ENCODE assay signal across 11 cellular contexts in the genomic region with DNA sequence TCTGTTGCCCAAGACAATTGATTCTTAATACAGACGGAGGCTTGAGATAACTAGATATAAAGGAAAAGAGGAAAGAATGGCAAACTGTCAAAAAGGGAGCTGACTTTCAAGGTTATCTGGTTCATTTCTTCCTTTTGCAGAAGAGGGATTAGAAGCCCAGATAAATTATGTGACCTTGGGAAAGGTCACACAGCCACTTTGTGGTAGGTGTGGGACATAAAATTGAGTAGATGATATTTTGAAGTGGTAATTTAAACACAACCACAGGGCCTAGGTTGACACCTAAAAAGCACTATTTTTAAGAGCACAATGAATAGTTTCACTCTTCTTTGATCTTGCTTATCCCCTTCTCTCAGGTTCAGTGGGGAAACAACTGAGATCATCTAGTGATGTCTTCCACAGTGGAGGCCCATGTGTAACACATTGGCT. TPM values are rescaled to one million over a fixed set of nuclear protein-coding genes. Genes with fewer than 3 reads are reported as not detected.
A peak's percentile ranks its signal among the peaks of the same experiment; 100 is the strongest.
DNase-seq lines count a peak whose midpoint lies in the region; ATAC-seq and TF ChIP-seq lines count a peak whose summit lies in the region.
"Had no signal": no experiment of that assay in that cellular context is flagged by ENCODE, and none has a peak within 500 bp of the region (broad histone marks: within the 10 kb centered on the region; RNA-seq: fewer than 3 reads in every experiment).

No MANE protein-coding gene starts in this region.

- H3K4me1 ChIP-seq in transverse colon = peaks cover 0 to 5% (median 0%) of the 10 kb centered on the region in 4 donors
- H3K4me1 ChIP-seq in testis = no peaks in the 10 kb centered on the region
- H3K4me1 ChIP-seq: gastroesophageal sphincter had no signal

- in situ Hi-C loops in transverse colon (cut with MboI; ENCODE audit: low pct_ligation_motif_present in 1 of 4, low pct_unique_long_range_greater_than_20kb in 1 of 4, low sequenced_read_pairs in 3 of 4) = no loop called here

- H3K4me3 ChIP-seq in transverse colon (no peak overlapping the region), testis (no peak overlapping the region)
- H3K4me3 ChIP-seq: gastroesophageal sphincter had no signal

- no peak for TF ChIP-seq CTCF in activated CD8-positive, alpha-beta T cell treated with anti-CD3 and anti-CD28 coated beads for 36 hours (IDR thresholded peaks at IDR 0.05)
- no peak for TF ChIP-seq CTCF in transverse colon (IDR thresholded peaks at IDR 0.05)
- TF ChIP-seq CTCF in testis (IDR thresholded peaks at IDR 0.05) = no peak

- H3K27ac ChIP-seq in transverse colon (peak overlapping the region; percentile 51 to 67 (median 58)), testis (no peak overlapping the region)
- H3K27ac ChIP-seq: gastroesophageal sphincter had no signal

- POLR2A ChIA-PET in activated CD8-positive, alpha-beta T cell treated with anti-CD3 and anti-CD28 coated beads for 36 hours (lab: Charles Lee) = interaction anchor here (1.5 to 2.4 kb wide), 3 partner anchors 16 to 21 kb away, joined by 7 to 12 read pairs (median 10); a partner anchor contains a TSS

- TF ChIP-seq EP300 in transverse colon (IDR thresholded peaks at IDR 0.05; ENCODE audit: low read depth) = no peak

- peaks cover 9% of the 10 kb centered on the region for H3K9me3 Mint-ChIP-seq in activated naive CD4-positive, alpha-beta T cell treated with anti-CD3 and anti-CD28 coated beads, Interleukin-2, amount 10 ng/mL, durations not matched to agents 7 days and 5 days
- no peaks in the 10 kb centered on the region for H3K9me3 Mint-ChIP-seq in activated CD8-positive, alpha-beta T cell treated with anti-CD3 and anti-CD28 coated beads for 36 hours

- DNase-seq in activated naive CD4-positive, alpha-beta T cell treated with anti-CD3 and anti-CD28 coated beads, Interleukin-2, amount 10 ng/mL, durations not matched to agents 7 days and 5 days = peak; percentile 33
- no peak for DNase-seq in activated naive CD4-positive, alpha-beta T cell treated with Interleukin-2 at 50 U/mL for 16 hours
- DNase-seq in activated CD8-positive, alpha-beta T cell treated with anti-CD3 and anti-CD28 coated beads for 36 hours = peak; percentile 27
- no peak for DNase-seq in transverse colon
- DNase-seq in NCI-H1436 treated with DMSO at 0.1 percent for 48 hours (lab: John Stamatoyannopoulos, UW) = no peak
- DNase-seq in testis = no peak
- DNase-seq in SKM-1 (lab: John Stamatoyannopoulos, UW; ENCODE audit: unreplicated experiment) = no peak
- DNase-seq: NCI-H446 had no signal

- H3K27ac Mint-ChIP-seq in activated naive CD4-positive, alpha-beta T cell treated with anti-CD3 and anti-CD28 coated beads, Interleukin-2, amount 10 ng/mL, durations not matched to agents 7 days and 5 days = peak overlapping the region; percentile 99
- peak overlapping the region; percentile 96 for H3K27ac Mint-ChIP-seq in activated CD8-positive, alpha-beta T cell treated with anti-CD3 and anti-CD28 coated beads for 36 hours

- CTCF ChIA-PET in activated naive CD4-positive, alpha-beta T cell treated with anti-CD3 and anti-CD28 coated beads, Interleukin-2, amount 10 ng/mL, durations not matched to agents 7 days and 5 days (lab: Charles Lee) = interaction anchor here (0.6 to 3.2 kb wide), 10 partner anchors 13 to 109 kb away, joined by 3 to 22 read pairs (median 8); no protein-coding TSS in a partner anchor
- CTCF ChIA-PET in activated CD8-positive, alpha-beta T cell treated with anti-CD3 and anti-CD28 coated beads for 36 hours (lab: Charles Lee) = interaction anchor here (1.5 to 4.6 kb wide), 7 partner anchors 15 to 109 kb away, joined by 3 to 35 read pairs (median 11); a partner anchor contains a TSS

- peak; percentile 18 for ATAC-seq in HG03097 (IDR thresholded peaks at IDR 0.05; ENCODE audit: low FRiP score, unreplicated experiment)
- ATAC-seq in activated CD8-positive, alpha-beta T cell treated with anti-CD3 and anti-CD28 coated beads for 36 hours = peak; percentile 86
- ATAC-seq: gastroesophageal sphincter had no signal

- no peaks in the 10 kb centered on the region for H3K27me3 ChIP-seq in transverse colon
- H3K27me3 ChIP-seq in testis = no peaks in the 10 kb centered on the region
- H3K27me3 ChIP-seq: gastroesophageal sphincter had no signal

- 74 to 100% methylated on average over 1 of the region's 1 CpG for WGBS in transverse colon (ENCODE audit: low coverage in 1 of 2), 2 donors
- 58 to 87% methylated on average over 1 of the region's 1 CpG for WGBS in testis, 2 donors

- no peak for TF ChIP-seq POLR2A in transverse colon (IDR thresholded peaks at IDR 0.05)
- no peak for TF ChIP-seq POLR2A in testis (IDR thresholded peaks at IDR 0.05)

- H3K9me3 ChIP-seq in transverse colon = peaks cover 0 to 5% of the 10 kb centered on the region in 2 donors
- H3K9me3 ChIP-seq in testis = no peaks in the 10 kb centered on the region
- H3K9me3 ChIP-seq: gastroesophageal sphincter had no signal

- no peaks in the 10 kb centered on the region for H3K27me3 Mint-ChIP-seq in activated naive CD4-positive, alpha-beta T cell treated with anti-CD3 and anti-CD28 coated beads, Interleukin-2, amount 10 ng/mL, durations not matched to agents 7 days and 5 days
- H3K27me3 Mint-ChIP-seq in activated CD8-positive, alpha-beta T cell treated with anti-CD3 and anti-CD28 coated beads for 36 hours = no peaks in the 10 kb centered on the region

- intact Hi-C loops in activated CD8-positive, alpha-beta T cell treated with anti-CD3 and anti-CD28 coated beads for 36 hours (cut with micrococcal nuclease) = loop anchor here (2.0 kb wide), 1 partner anchor 19 kb away; no protein-coding TSS in a partner anchor
- intact Hi-C loops in transverse colon (cut with DNase I; ENCODE audit: low total_unique reads) = no loop called here
- intact Hi-C loops in testis (cut with DNase I; ENCODE audit: low total_unique reads) = no loop called here

- H3K4me3 Mint-ChIP-seq in activated naive CD4-positive, alpha-beta T cell treated with anti-CD3 and anti-CD28 coated beads, Interleukin-2, amount 10 ng/mL, durations not matched to agents 7 days and 5 days = peak overlapping the region; percentile 71
- peak overlapping the region; percentile 65 for H3K4me3 Mint-ChIP-seq in activated CD8-positive, alpha-beta T cell treated with anti-CD3 and anti-CD28 coated beads for 36 hours

- H3K36me3 Mint-ChIP-seq in activated naive CD4-positive, alpha-beta T cell treated with anti-CD3 and anti-CD28 coated beads, Interleukin-2, amount 10 ng/mL, durations not matched to agents 7 days and 5 days = peaks cover 6% of the 10 kb centered on the region
- H3K36me3 Mint-ChIP-seq in activated CD8-positive, alpha-beta T cell treated with anti-CD3 and anti-CD28 coated beads for 36 hours (ENCODE audit: low read depth) = no peaks in the 10 kb centered on the region

- H3K4me1 Mint-ChIP-seq in activated naive CD4-positive, alpha-beta T cell treated with anti-CD3 and anti-CD28 coated beads, Interleukin-2, amount 10 ng/mL, durations not matched to agents 7 days and 5 days = peaks cover 70% of the 10 kb centered on the region
- peaks cover 53% of the 10 kb centered on the region for H3K4me1 Mint-ChIP-seq in activated CD8-positive, alpha-beta T cell treated with anti-CD3 and anti-CD28 coated beads for 36 hours (ENCODE audit: low read depth)

- H3K36me3 ChIP-seq in transverse colon (no peaks in the 10 kb centered on the region), testis (ENCODE audit: low read depth, missing control alignments) (no peaks in the 10 kb centered on the region)
- H3K36me3 ChIP-seq: gastroesophageal sphincter had no signal

RNA-seq across cellular contexts. Expression of a gene that starts 16.9 kb away (rescaled TPM):
- 10 to 100 TPM; 20.8 to 21.1 TPM for total RNA-seq in activated CD8-positive, alpha-beta T cell treated with anti-CD3 and anti-CD28 coated beads for 36 hours
- total RNA-seq in transverse colon (10 to 100 TPM; 17.5 to 35.5 (median 21.2) TPM), testis (1 to 10 TPM; 5.8 to 8.2 TPM)
- 10.3 TPM for polyA plus RNA-seq in testis (ENCODE audit: insufficient read depth, low read depth, low replicate concordance)
- total RNA-seq: HT1080 had no signal

Comparison
In these comparisons a context has a peak if more than half of its experiments do, and no peak if none do; other contexts are left out.
1. DNase-seq: peak in activated naive CD4-positive, alpha-beta T cell treated with anti-CD3 and anti-CD28 coated beads, Interleukin-2, amount 10 ng/mL, durations not matched to agents 7 days and 5 days (single experiment) and activated CD8-positive, alpha-beta T cell treated with anti-CD3 and anti-CD28 coated beads for 36 hours (single experiment); none in activated naive CD4-positive, alpha-beta T cell treated with Interleukin-2 at 50 U/mL for 16 hours (single experiment), transverse colon (single experiment), NCI-H1436 treated with DMSO at 0.1 percent for 48 hours (single experiment), testis (single experiment) and SKM-1 (single experiment).
2. H3K27ac ChIP-seq: peak in transverse colon (4 of 4); none in testis (0 of 2).